7 cellular contexts compared by ENCODE assay signal in genomic region chr6:27608916-27609883, GRCh38.
DNase-seq lines count a peak whose midpoint lies in the region; ATAC-seq and TF ChIP-seq lines count a peak whose summit lies in the region.

No MANE protein-coding gene starts in this region.

- H3K4me1 ChIP-seq in adipocyte (ENCODE audit: control insufficient read depth, insufficient read depth, low read length) (peaks cover 2% of the 10 kb centered on the region), lower lobe of right lung (no peaks in the 10 kb centered on the region)

- no peak overlapping the region for H3K4me3 ChIP-seq in adipocyte (ENCODE audit: low read length)
- no peak overlapping the region for H3K4me3 ChIP-seq in lower lobe of right lung

- peak; percentile 39 to 62 for ATAC-seq in lower lobe of right lung
- ATAC-seq in HG02852 (IDR thresholded peaks at IDR 0.05; ENCODE audit: unreplicated experiment), result no peak
- no peak for ATAC-seq in HG02973 (IDR thresholded peaks at IDR 0.05; ENCODE audit: unreplicated experiment)

- H3K9me3 ChIP-seq in adipocyte (ENCODE audit: control insufficient read depth, low read length) (no peaks in the 10 kb centered on the region), lower lobe of right lung (no peaks in the 10 kb centered on the region)

- intact Hi-C loops in lower lobe of right lung (cut with DNase I), result no loop called here

- no peak overlapping the region for H3K27ac ChIP-seq in lower lobe of right lung

- H3K27me3 ChIP-seq in adipocyte (replicated peaks; ENCODE audit: control insufficient read depth, insufficient read depth, low read length) (peaks cover 3% of the 10 kb centered on the region), lower lobe of right lung (ENCODE audit: low read depth) (peaks cover 61% of the 10 kb centered on the region)

- peak; percentile 48 for TF ChIP-seq CTCF in lower lobe of right lung (IDR thresholded peaks at IDR 0.05)

- DNase-seq in GM03348 (ENCODE audit: low spot score), result peak; percentile 61
- DNase-seq in LHCN-M2 (ENCODE audit: low read depth), result peak; percentile 63
- DNase-seq in adipocyte (ENCODE audit: low read depth), result peak; percentile 62
- no peak for DNase-seq in lower lobe of right lung
- no peak for DNase-seq in activated gamma-delta T cell (lab: John Stamatoyannopoulos, UW)

- H3K9ac ChIP-seq in adipocyte (ENCODE audit: low read length), result no peak overlapping the region

- H3K36me3 ChIP-seq in adipocyte (ENCODE audit: control insufficient read depth, insufficient read depth, low read length, severe bottlenecking), result no peaks in the 10 kb centered on the region
- no peaks in the 10 kb centered on the region for H3K36me3 ChIP-seq in lower lobe of right lung

Comparison
In these comparisons a context has a peak if more than half of its experiments do, and no peak if none do; other contexts are left out.
1. DNase-seq: peak in GM03348 (single experiment), LHCN-M2 (single experiment) and adipocyte (single experiment); none in lower lobe of right lung (single experiment) and activated gamma-delta T cell (single experiment).
2. ATAC-seq: peak in lower lobe of right lung (2 of 2); none in HG02852 (single experiment) and HG02973 (single experiment).